ENCODE assay signal across 10 cellular contexts in the genomic region with DNA sequence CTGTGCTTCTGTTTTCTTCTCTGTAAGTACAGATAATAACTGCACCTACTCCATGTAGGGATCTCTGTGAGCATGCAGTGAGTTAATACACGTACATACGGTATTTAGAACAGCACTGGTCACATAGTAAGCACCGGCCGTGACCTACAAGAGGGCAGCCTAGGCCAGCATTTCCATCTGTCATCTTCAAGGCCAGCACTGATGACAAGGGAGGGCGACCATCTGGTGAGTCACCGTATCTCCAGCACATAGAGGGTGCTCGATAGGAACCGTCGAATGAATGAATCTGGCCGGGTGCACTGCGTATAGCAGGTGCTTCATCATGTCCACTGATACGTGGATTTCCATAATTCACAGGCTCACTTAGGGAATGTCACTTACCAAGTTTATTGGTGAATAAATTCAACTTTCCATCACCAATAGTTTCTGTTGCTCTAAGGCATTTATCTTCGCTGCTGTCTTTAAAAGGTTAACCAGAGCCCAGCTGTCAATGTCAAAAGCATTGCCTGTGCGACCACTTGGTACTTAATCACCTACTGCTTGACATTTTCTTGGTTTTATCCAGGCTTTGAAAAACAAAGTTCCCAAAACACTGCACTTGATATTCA. TPM values are rescaled to one million over a fixed set of nuclear protein-coding genes. Genes with fewer than 3 reads are reported as not detected.
DNase-seq lines count a peak whose midpoint lies in the region; ATAC-seq and TF ChIP-seq lines count a peak whose summit lies in the region.
"Had no signal": no experiment of that assay in that cellular context is flagged by ENCODE, and none has a peak within 500 bp of the region (broad histone marks: within the 10 kb centered on the region; RNA-seq: fewer than 3 reads in every experiment).

No MANE protein-coding gene starts in this region.

- H3K36me3 ChIP-seq in right lobe of liver (no peaks in the 10 kb centered on the region), thyroid gland (no peaks in the 10 kb centered on the region)

- H3K27ac ChIP-seq in right lobe of liver (peak overlapping the region in 2 of 3 donors; percentile 54 to 55), thyroid gland (peak overlapping the region; percentile 75 to 94 (median 93))

- H3K9me3 ChIP-seq in right lobe of liver, result no peaks in the 10 kb centered on the region
- H3K9me3 ChIP-seq in thyroid gland, result no peaks in the 10 kb centered on the region

- H3K4me1 ChIP-seq in right lobe of liver, result no peaks in the 10 kb centered on the region
- H3K4me1 ChIP-seq in thyroid gland, result peaks cover 70 to 97% of the 10 kb centered on the region in 2 donors

- WGBS in right lobe of liver (ENCODE audit: insufficient coverage, low coverage, low lambda C conversion rate, missing lambda C conversion rate), result 71% methylated on average over 11 of the region's 14 CpGs
- WGBS in thyroid gland, 2 donors, result 38 to 41% methylated on average over 14 of the region's 14 CpGs

- peak; percentile 19 for DNase-seq in NCI-H2196 (lab: John Stamatoyannopoulos, UW; ENCODE audit: unreplicated experiment)
- no peak for DNase-seq in NCI-H2196 treated with DMSO at 0.1 percent for 48 hours (lab: John Stamatoyannopoulos, UW; ENCODE audit: unreplicated experiment)
- DNase-seq in cerebellar nuclear complex (lab: John Stamatoyannopoulos, UW), result peak; percentile 29 to 48
- no peak for DNase-seq in right lobe of liver
- peak; percentile 49 to 59 for DNase-seq in thyroid gland
- no peak for DNase-seq in NAMALWA (ENCODE audit: low spot score)
- no peak for DNase-seq in hypothalamus (lab: John Stamatoyannopoulos, UW)
- no peak for DNase-seq in pons (ENCODE audit: low spot score)
- DNase-seq: activated naive CD8-positive, alpha-beta T cell treated with anti-CD3 and anti-CD28 coated beads, Interleukin-2, amount 10 ng/mL, durations not matched to agents 7 days and 5 days had no signal

- H3K4me3 ChIP-seq in right lobe of liver, result no peak overlapping the region
- H3K4me3 ChIP-seq in thyroid gland (replicated peaks in 1 of 3), result no peak overlapping the region

- intact Hi-C loops in right lobe of liver (cut with DNase I), result no loop called here
- intact Hi-C loops in thyroid gland (cut with DNase I), result no loop called here

- TF ChIP-seq CTCF in right lobe of liver (IDR thresholded peaks at IDR 0.05), result no peak
- TF ChIP-seq CTCF in thyroid gland (IDR thresholded peaks at IDR 0.05), result no peak

- H3K27me3 ChIP-seq in right lobe of liver, result no peaks in the 10 kb centered on the region
- no peaks in the 10 kb centered on the region for H3K27me3 ChIP-seq in thyroid gland

- TF ChIP-seq POLR2A in right lobe of liver (IDR thresholded peaks at IDR 0.05) (no peak), thyroid gland (IDR thresholded peaks at IDR 0.05) (no peak)

- peak; percentile 28 to 58 (median 32) for ATAC-seq in right lobe of liver
- ATAC-seq: Panc1 had no signal

RNA-seq across cellular contexts. Expression of a gene that starts 8.3 kb away (rescaled TPM):
- total RNA-seq in right lobe of liver (1 to 10 TPM; 1.7 to 5.3 (median 2.7) TPM), thyroid gland (10 to 100 TPM; 15.6 to 50.4 (median 26.7) TPM)

RNA-seq across cellular contexts. Expression of a gene that starts 34.4 kb away (rescaled TPM):
- total RNA-seq in right lobe of liver (10 to 100 TPM; 13.2 to 23.8 (median 16.8) TPM), thyroid gland (10 to 100 TPM; 24.1 to 47.0 (median 30.1) TPM)

Comparison
In these comparisons a context has a peak if more than half of its experiments do, and no peak if none do; other contexts are left out.
1. DNase-seq: peak in NCI-H2196 (single experiment), cerebellar nuclear complex (2 of 2) and thyroid gland (2 of 2); none in NCI-H2196 treated with DMSO at 0.1 percent for 48 hours (single experiment), right lobe of liver (0 of 3), NAMALWA (single experiment), hypothalamus (0 of 51) and pons (single experiment).